Comparison of ENCODE assay signal across 16 cellular contexts in the genomic region with DNA sequence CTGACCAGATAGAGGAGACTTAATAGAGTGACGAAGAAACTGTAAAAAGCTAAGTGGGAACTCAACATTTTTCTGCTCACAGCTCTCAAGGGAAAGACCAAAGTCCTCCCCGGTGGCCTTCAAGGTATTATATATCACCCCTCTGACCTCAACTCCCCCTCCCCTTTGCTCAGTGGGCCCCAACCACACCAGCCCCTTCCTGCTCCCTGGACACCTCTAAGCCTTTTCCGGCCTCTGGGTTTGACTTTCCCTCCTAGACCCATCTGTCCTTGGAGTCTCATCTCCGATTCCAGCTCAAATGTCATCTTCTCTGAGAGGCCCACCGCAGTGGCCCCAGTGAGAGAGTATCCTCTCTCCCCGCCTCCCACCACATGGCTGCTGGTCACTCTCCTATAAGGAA. TPM values are rescaled to one million over a fixed set of nuclear protein-coding genes. Genes with fewer than 3 reads are reported as not detected.
DNase-seq lines count a peak whose midpoint lies in the region; ATAC-seq and TF ChIP-seq lines count a peak whose summit lies in the region.
"Had no signal": no experiment of that assay in that cellular context is flagged by ENCODE, and none has a peak within 500 bp of the region (broad histone marks: within the 10 kb centered on the region; RNA-seq: fewer than 3 reads in every experiment).

No MANE protein-coding gene starts in this region.

- intact Hi-C loops in esophagus muscularis mucosa (cut with DNase I): no loop called here

- H3K9me3 Mint-ChIP-seq in activated T-cell treated with anti-CD3 and anti-CD28 coated beads, Interleukin-2, amount 50 U/mL, for 72 hours: no peaks in the 10 kb centered on the region
- no peaks in the 10 kb centered on the region for H3K9me3 Mint-ChIP-seq in central memory CD8-positive, alpha-beta T cell
- no peaks in the 10 kb centered on the region for H3K9me3 Mint-ChIP-seq in stimulated activated effector memory CD8-positive, alpha-beta T cell treated with anti-CD3 and anti-CD28 coated beads, Interleukin-12 subunit alpha, Interleukin-12 subunit beta, amount 100 ng/mL, for 72 hours

- H3K4me3 ChIP-seq in esophagus muscularis mucosa: no peak overlapping the region
- H3K4me3 ChIP-seq: lung, vagina had no signal

- TF ChIP-seq EP300 in esophagus muscularis mucosa (IDR thresholded peaks at IDR 0.05): no peak

- no peak for DNase-seq in activated T-cell treated with anti-CD3 and anti-CD28 coated beads, Interleukin-2, amount 50 U/mL, for 72 hours
- DNase-seq in activated T-cell treated with anti-CD3 and anti-CD28 coated beads for 4 hours (no peak), esophagus muscularis mucosa (ENCODE audit: extremely low spot score) (no peak), UCSD-AML1 (lab: John Stamatoyannopoulos, UW; ENCODE audit: unreplicated experiment) (no peak), COR-L47 (lab: John Stamatoyannopoulos, UW) (no peak)
- no peak for DNase-seq in central memory CD8-positive, alpha-beta T cell (ENCODE audit: low spot score in 2 of 2)
- no peak for DNase-seq in stimulated activated effector memory CD8-positive, alpha-beta T cell treated with anti-CD3 and anti-CD28 coated beads, Interleukin-12 subunit alpha, Interleukin-12 subunit beta, amount 100 ng/mL, for 72 hours (ENCODE audit: low spot score in 2 of 2)
- DNase-seq: central memory CD4-positive, alpha-beta T cell; NCI-H1105; NCI-H446 treated with DMSO at 0.1 percent for 48 hours; stimulated activated CD4-positive, alpha-beta T cell treated with anti-CD3 and anti-CD28 coated beads, Interleukin-1b, Interleukin-23, amount 100 ng/mL, for 48 hours had no signal

- no peak for ATAC-seq in activated T-cell treated with anti-CD3 and anti-CD28 coated beads, Interleukin-2, amount 50 U/mL, for 72 hours (replicated peaks in 1 of 2)
- no peak for ATAC-seq in central memory CD8-positive, alpha-beta T cell (replicated peaks; ENCODE audit: extremely low read depth, poor library complexity, severe bottlenecking)
- ATAC-seq in stimulated activated effector memory CD8-positive, alpha-beta T cell treated with anti-CD3 and anti-CD28 coated beads, Interleukin-12 subunit alpha, Interleukin-12 subunit beta, amount 100 ng/mL, for 72 hours: no peak

- peaks cover 0 to 24% (median 8%) of the 10 kb centered on the region in 4 donors for H3K27me3 ChIP-seq in esophagus muscularis mucosa
- H3K27me3 ChIP-seq: vagina had no signal

- H3K27ac ChIP-seq in KOPT-K1 (ENCODE audit: low read depth, low read length, poor library complexity, severe bottlenecking) (peak overlapping the region; percentile 95), esophagus muscularis mucosa (replicated peaks in 1 of 4) (no peak overlapping the region)
- H3K27ac ChIP-seq: epithelial cell of prostate, vagina had no signal

- H3K4me3 Mint-ChIP-seq in activated T-cell treated with anti-CD3 and anti-CD28 coated beads, Interleukin-2, amount 50 U/mL, for 72 hours: peak overlapping the region; percentile 69 to 76
- H3K4me3 Mint-ChIP-seq in central memory CD8-positive, alpha-beta T cell: peak overlapping the region; percentile 59
- H3K4me3 Mint-ChIP-seq in stimulated activated effector memory CD8-positive, alpha-beta T cell treated with anti-CD3 and anti-CD28 coated beads, Interleukin-12 subunit alpha, Interleukin-12 subunit beta, amount 100 ng/mL, for 72 hours: peak overlapping the region; percentile 99

- H3K36me3 ChIP-seq in KOPT-K1 (ENCODE audit: insufficient read depth, low read length) (peaks cover 31% of the 10 kb centered on the region), esophagus muscularis mucosa (no peaks in the 10 kb centered on the region)
- H3K36me3 ChIP-seq: vagina had no signal

- peaks cover 40% of the 10 kb centered on the region for H3K4me1 Mint-ChIP-seq in activated T-cell treated with anti-CD3 and anti-CD28 coated beads, Interleukin-2, amount 50 U/mL, for 72 hours (ENCODE audit: low read depth)
- peaks cover 49% of the 10 kb centered on the region for H3K4me1 Mint-ChIP-seq in central memory CD8-positive, alpha-beta T cell
- peaks cover 42% of the 10 kb centered on the region for H3K4me1 Mint-ChIP-seq in stimulated activated effector memory CD8-positive, alpha-beta T cell treated with anti-CD3 and anti-CD28 coated beads, Interleukin-12 subunit alpha, Interleukin-12 subunit beta, amount 100 ng/mL, for 72 hours

- no peak for TF ChIP-seq POLR2A in esophagus muscularis mucosa (IDR thresholded peaks at IDR 0.05; ENCODE audit: low read depth)

- WGBS in esophagus muscularis mucosa: 86% methylated on average over 6 of the region's 6 CpGs

- no peak overlapping the region for H3K27ac Mint-ChIP-seq in activated T-cell treated with anti-CD3 and anti-CD28 coated beads, Interleukin-2, amount 50 U/mL, for 72 hours
- peak overlapping the region; percentile 51 for H3K27ac Mint-ChIP-seq in central memory CD8-positive, alpha-beta T cell (ENCODE audit: low read depth)
- H3K27ac Mint-ChIP-seq in stimulated activated effector memory CD8-positive, alpha-beta T cell treated with anti-CD3 and anti-CD28 coated beads, Interleukin-12 subunit alpha, Interleukin-12 subunit beta, amount 100 ng/mL, for 72 hours: no peak overlapping the region

- H3K36me3 Mint-ChIP-seq in activated T-cell treated with anti-CD3 and anti-CD28 coated beads, Interleukin-2, amount 50 U/mL, for 72 hours (ENCODE audit: insufficient read depth in 2 of 2): peaks cover 0 to 12% of the 10 kb centered on the region in 2 donors
- peaks cover 17% of the 10 kb centered on the region for H3K36me3 Mint-ChIP-seq in central memory CD8-positive, alpha-beta T cell (ENCODE audit: insufficient read depth)
- H3K36me3 Mint-ChIP-seq in stimulated activated effector memory CD8-positive, alpha-beta T cell treated with anti-CD3 and anti-CD28 coated beads, Interleukin-12 subunit alpha, Interleukin-12 subunit beta, amount 100 ng/mL, for 72 hours: peaks cover 35% of the 10 kb centered on the region

- no peaks in the 10 kb centered on the region for H3K27me3 Mint-ChIP-seq in activated T-cell treated with anti-CD3 and anti-CD28 coated beads, Interleukin-2, amount 50 U/mL, for 72 hours (ENCODE audit: low read depth)
- no peaks in the 10 kb centered on the region for H3K27me3 Mint-ChIP-seq in central memory CD8-positive, alpha-beta T cell

- H3K4me1 ChIP-seq in esophagus muscularis mucosa: peaks cover 17 to 34% (median 32%) of the 10 kb centered on the region in 4 donors

- no peak for TF ChIP-seq CTCF in esophagus muscularis mucosa (IDR thresholded peaks at IDR 0.05)

- H3K9me3 ChIP-seq in KOPT-K1 (ENCODE audit: insufficient read depth, low read length, poor library complexity, severe bottlenecking) (no peaks in the 10 kb centered on the region), esophagus muscularis mucosa (no peaks in the 10 kb centered on the region)
- H3K9me3 ChIP-seq: vagina had no signal

RNA-seq across cellular contexts. Expression of a gene that starts 1.0 kb away (rescaled TPM):
- total RNA-seq in activated T-cell treated with anti-CD3 and anti-CD28 coated beads, Interleukin-2, amount 50 U/mL, for 72 hours: 100 to 1,000 TPM in 1 of 2 donors, 10 to 100 TPM in 1; 76.4 to 110 TPM
- 1 to 10 TPM in 1 of 4 donors, under 1 TPM in 3; 0.33 to 1.2 (median 0.64) TPM for total RNA-seq in esophagus muscularis mucosa

RNA-seq across cellular contexts. Expression of a gene that starts 5.6 kb away (rescaled TPM):
- total RNA-seq in activated T-cell treated with anti-CD3 and anti-CD28 coated beads, Interleukin-2, amount 50 U/mL, for 72 hours: under 1 TPM; 0.72 to 0.76 TPM
- total RNA-seq in esophagus muscularis mucosa: under 1 TPM in 1 of 4 donors, not detected in 3; 0.26 TPM
- total RNA-seq: H4 had no signal

RNA-seq across cellular contexts. Expression of a gene that starts 40.8 kb away (rescaled TPM):
- 10 to 100 TPM; 43.7 to 44.6 TPM for total RNA-seq in activated T-cell treated with anti-CD3 and anti-CD28 coated beads, Interleukin-2, amount 50 U/mL, for 72 hours
- 10 to 100 TPM; 15.4 to 69.0 (median 51.1) TPM for total RNA-seq in esophagus muscularis mucosa

Comparison
In these comparisons a context has a peak if more than half of its experiments do, and no peak if none do; other contexts are left out.
1. RNA of a gene that starts 1.0 kb away (total RNA-seq): 76.4 to 110 TPM in activated T-cell treated with anti-CD3 and anti-CD28 coated beads, Interleukin-2, amount 50 U/mL, for 72 hours; 0.33 to 1.2 TPM in esophagus muscularis mucosa; every median in the first group is over 10 times any median in the second.
2. Peak in every context shown above with its lines, with median percentiles within 50 percentile points of each other: H3K4me3 Mint-ChIP-seq.